Comparison of ENCODE assay signal across 17 cellular contexts in genomic region chr12:65662590-65662989, GRCh38.
"Had no signal": no experiment of that assay in that cellular context is flagged by ENCODE, and none has a peak within 500 bp of the region (broad histone marks: within the 10 kb centered on the region; RNA-seq: fewer than 3 reads in every experiment).

No MANE protein-coding gene starts in this region.

- H3K9me3 ChIP-seq: heart left ventricle, psoas muscle, right lobe of liver, suprapubic skin, thyroid gland had no signal

- H3K4me1 ChIP-seq: heart left ventricle, psoas muscle, right lobe of liver, suprapubic skin, thyroid gland had no signal

- H3K36me3 ChIP-seq: heart left ventricle, right lobe of liver, suprapubic skin, thyroid gland had no signal

- H3K27ac ChIP-seq: heart left ventricle, psoas muscle, right lobe of liver, suprapubic skin, thyroid gland had no signal

- DNase-seq: dermis blood vessel endothelial cell; erythroblast; foreskin melanocyte; heart left ventricle; hypothalamus; kidney glomerular epithelial cell; naive thymus-derived CD4-positive, alpha-beta T cell; nephron progenitor cell; psoas muscle; retina; right lobe of liver; stimulated activated CD4-positive, alpha-beta T cell treated with anti-CD3 and anti-CD28 coated beads, Interleukin-4, amount 100 ng/mL, for 1 hour; stimulated activated CD8-positive, alpha-beta memory T cell treated with anti-CD3 and anti-CD28 coated beads, Interleukin-4, amount 100 ng/mL, for 48 hours; stimulated activated naive CD8-positive, alpha-beta T cell treated with anti-CD3 and anti-CD28 coated beads, Interleukin-15, Interleukin-2, amounts not matched to agents 100 U/mL and 50 U/mL, for 24 hours; thyroid gland had no signal

- H3K27me3 ChIP-seq: right lobe of liver, suprapubic skin, thyroid gland had no signal

- ATAC-seq: heart left ventricle; naive thymus-derived CD4-positive, alpha-beta T cell; psoas muscle; right lobe of liver; stimulated activated effector memory CD8-positive, alpha-beta T cell treated with anti-CD3 and anti-CD28 coated beads, Interleukin-12 subunit alpha, Interleukin-12 subunit beta, amount 100 ng/mL, for 72 hours; stimulated activated naive CD8-positive, alpha-beta T cell treated with anti-CD3 and anti-CD28 coated beads, Interleukin-15, Interleukin-2, amounts not matched to agents 100 U/mL and 50 U/mL, for 24 hours had no signal

- H3K4me3 ChIP-seq: heart left ventricle, psoas muscle, right lobe of liver, suprapubic skin, thyroid gland had no signal
